25 cellular contexts compared by ENCODE assay signal in the genomic region with DNA sequence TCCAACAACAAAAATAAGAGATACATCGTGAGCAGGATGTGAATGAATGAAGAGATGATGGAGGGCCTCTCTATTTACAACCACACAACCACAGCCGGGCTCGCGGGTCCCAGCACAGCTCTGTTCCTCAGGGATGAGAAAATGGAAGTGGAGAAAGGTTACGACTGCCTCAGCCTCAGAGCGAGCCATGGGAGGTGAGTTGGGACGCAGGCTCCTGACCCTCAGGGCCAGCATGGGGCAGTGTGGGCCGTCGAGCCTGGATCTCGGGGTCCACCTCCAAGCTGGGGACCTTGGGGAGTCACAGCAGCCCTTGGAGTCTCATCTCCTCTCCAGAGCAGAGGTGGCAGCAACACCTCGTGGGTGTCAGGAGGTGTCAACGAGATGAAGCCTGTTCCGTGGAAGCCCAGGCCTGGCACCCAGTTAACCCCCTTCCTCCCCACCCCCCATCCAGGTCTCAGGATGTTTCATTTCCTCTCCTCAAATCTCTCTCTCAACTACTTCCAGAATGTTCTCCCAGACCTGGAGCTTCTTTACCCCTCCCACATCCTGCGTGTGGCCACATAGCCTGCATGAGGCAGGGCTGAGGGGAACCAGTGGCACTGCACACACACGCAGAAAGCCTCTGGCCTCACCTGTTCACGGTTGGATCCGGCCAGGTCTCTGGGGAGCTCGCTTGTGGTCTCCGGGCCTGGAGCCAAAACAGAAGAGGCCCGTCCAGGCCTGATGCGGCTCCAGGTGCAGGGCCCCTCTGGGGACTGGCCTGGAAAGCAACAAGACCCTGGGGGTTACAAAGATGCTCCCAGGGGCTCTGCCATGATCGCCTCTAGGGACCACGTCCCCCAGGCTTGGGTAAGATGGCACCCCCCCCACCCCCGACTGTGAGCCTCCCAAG. TPM values are rescaled to one million over a fixed set of nuclear protein-coding genes. Genes with fewer than 3 reads are reported as not detected.
A peak's percentile ranks its signal among the peaks of the same experiment; 100 is the strongest.
DNase-seq lines count a peak whose midpoint lies in the region; ATAC-seq, FAIRE-seq and TF ChIP-seq lines count a peak whose summit lies in the region.
"Had no signal": no experiment of that assay in that cellular context is flagged by ENCODE, and none has a peak within 500 bp of the region (broad histone marks: within the 10 kb centered on the region; RNA-seq: fewer than 3 reads in every experiment).

No MANE protein-coding gene starts in this region.

- H4K12ac ChIP-seq in trophoblast cell (ENCODE audit: low read depth, low read length) = no peak overlapping the region

- H3K23ac ChIP-seq in trophoblast cell (ENCODE audit: low read length) = no peak overlapping the region

- H2AK5ac ChIP-seq in trophoblast cell (ENCODE audit: low read length) = no peak overlapping the region

- H4K8ac ChIP-seq in trophoblast cell (ENCODE audit: low read depth, low read length) = no peak overlapping the region

- no peak overlapping the region for H2BK5ac ChIP-seq in trophoblast cell (ENCODE audit: low read depth, low read length, poor library complexity)

- no peak overlapping the region for H3K4ac ChIP-seq in trophoblast cell (ENCODE audit: low read depth, low read length)

- H3K27ac ChIP-seq in coronary artery (no peak overlapping the region), upper lobe of right lung (no peak overlapping the region), pancreas (no peak overlapping the region), trophoblast cell (ENCODE audit: low read depth, low read length) (no peak overlapping the region)
- H3K27ac ChIP-seq: cardiac muscle cell, foreskin keratinocyte, Peyer's patch, right atrium auricular region had no signal

- no peaks in the 10 kb centered on the region for H3K79me1 ChIP-seq in trophoblast cell (ENCODE audit: low read length)

- H3K9ac ChIP-seq in trophoblast cell (ENCODE audit: low read length) = no peak overlapping the region
- H3K9ac ChIP-seq: SK-N-SH had no signal

- no peaks in the 10 kb centered on the region for H3K79me2 ChIP-seq in trophoblast cell (ENCODE audit: control insufficient read depth, insufficient read depth, low read length, poor library complexity)

- H3K4me3 ChIP-seq in coronary artery (no peak overlapping the region), upper lobe of right lung (no peak overlapping the region), pancreas (no peak overlapping the region), trophoblast cell (ENCODE audit: low read depth, low read length) (no peak overlapping the region)
- H3K4me3 ChIP-seq: cardiac muscle cell, Peyer's patch, right atrium auricular region had no signal

- H3K18ac ChIP-seq in trophoblast cell (ENCODE audit: low read length) = no peak overlapping the region

- TF ChIP-seq CTCF in coronary artery (IDR thresholded peaks at IDR 0.05) (no peak), upper lobe of right lung (IDR thresholded peaks at IDR 0.05) (no peak), pancreas (IDR thresholded peaks at IDR 0.05) (no peak)

- H3K4me1 ChIP-seq in upper lobe of right lung = no peaks in the 10 kb centered on the region
- H3K4me1 ChIP-seq in pancreas = no peaks in the 10 kb centered on the region
- peaks cover 0 to 2% of the 10 kb centered on the region in 2 experiments for H3K4me1 ChIP-seq in trophoblast cell (ENCODE audit: control insufficient read depth in 1 of 2, insufficient read depth in 2 of 2, low read length in 2 of 2)
- H3K4me1 ChIP-seq: foreskin keratinocyte, Peyer's patch, right atrium auricular region had no signal

- no peak for ATAC-seq in left cardiac atrium
- no peak for ATAC-seq in upper lobe of right lung
- ATAC-seq in GM19351 (IDR thresholded peaks at IDR 0.05; ENCODE audit: unreplicated experiment) = no peak
- no peak for ATAC-seq in pancreas
- ATAC-seq: foreskin keratinocyte, WTC11 had no signal

- intact Hi-C loops in cardiac septum (cut with DNase I) (no loop called here), left cardiac atrium (cut with DNase I) (no loop called here), upper lobe of right lung (cut with DNase I) (no loop called here), pancreas (cut with DNase I) (loop anchor here in 1 of 3 donors (10.0 kb wide), 1 partner anchor 332 kb away; no protein-coding TSS in a partner anchor)

- no peaks in the 10 kb centered on the region for H3K36me3 ChIP-seq in upper lobe of right lung
- H3K36me3 ChIP-seq in pancreas = no peaks in the 10 kb centered on the region
- H3K36me3 ChIP-seq in trophoblast cell (ENCODE audit: control insufficient read depth in 1 of 2, insufficient read depth in 2 of 2, low read length in 2 of 2) = no peaks in the 10 kb centered on the region
- H3K36me3 ChIP-seq: cardiac muscle cell, Peyer's patch, right atrium auricular region had no signal

- 50 to 61% methylated on average over 24 of the region's 24 CpGs for WGBS in pancreas, 2 donors
- WGBS in trophoblast cell (ENCODE audit: extremely low coverage, insufficient coverage, insufficient read length) = no CpG with 5 or more reads among the region's 24 CpGs

- H2AFZ ChIP-seq in trophoblast cell (ENCODE audit: insufficient read depth, low read length, poor library complexity) = no peak overlapping the region

- no peak overlapping the region for H2BK12ac ChIP-seq in trophoblast cell (ENCODE audit: low read length)

- H3K14ac ChIP-seq in trophoblast cell (ENCODE audit: low read length) = no peak overlapping the region

- H4K91ac ChIP-seq in trophoblast cell (ENCODE audit: low read depth, low read length) = no peak overlapping the region

- no peak overlapping the region for H3K4me2 ChIP-seq in trophoblast cell (ENCODE audit: low read length)
- H3K4me2 ChIP-seq: SK-N-SH had no signal

- no peaks in the 10 kb centered on the region for H3K9me3 ChIP-seq in upper lobe of right lung
- no peaks in the 10 kb centered on the region for H3K9me3 ChIP-seq in pancreas
- H3K9me3 ChIP-seq in trophoblast cell (ENCODE audit: insufficient read depth, low read depth, low read length) = peaks cover 3% of the 10 kb centered on the region
- H3K9me3 ChIP-seq: Peyer's patch, right atrium auricular region, SK-N-SH had no signal

- no peaks in the 10 kb centered on the region for H3K27me3 ChIP-seq in upper lobe of right lung
- no peaks in the 10 kb centered on the region for H3K27me3 ChIP-seq in pancreas
- no peaks in the 10 kb centered on the region for H3K27me3 ChIP-seq in trophoblast cell (ENCODE audit: insufficient read depth, low read length)
- H3K27me3 ChIP-seq: cardiac muscle cell, foreskin keratinocyte, Peyer's patch, right atrium auricular region had no signal

- DNase-seq in cardiac septum (ENCODE audit: low spot score) = peak; percentile 68
- DNase-seq in left cardiac atrium = no peak
- DNase-seq in NCI-H1436 (lab: John Stamatoyannopoulos, UW) = peak; percentile 77
- peak; percentile 70 for DNase-seq in coronary artery (ENCODE audit: low spot score)
- peak; percentile 55 for DNase-seq in upper lobe of right lung
- DNase-seq in pancreas = no peak
- no peak for DNase-seq in trophoblast cell
- DNase-seq: activated CD4-positive, alpha-beta T cell treated with anti-CD3 and anti-CD28 coated beads, Interleukin-2, amount 50 U/mL, for 4 hours; activated naive CD4-positive, alpha-beta T cell treated with Interleukin-2 at 50 U/mL for 16 hours; C1 segment of cervical spinal cord; erythroblast; foreskin keratinocyte; hippocampal formation; mammary epithelial cell; Peyer's patch; SK-N-SH had no signal

- FAIRE-seq in pancreas (lab: Jason Lieb, UNC) = no peak
- FAIRE-seq: D721Med, islet of Langerhans had no signal

- no peak overlapping the region for H2BK120ac ChIP-seq in trophoblast cell (ENCODE audit: insufficient read depth, low read length, poor library complexity)

RNA-seq across cellular contexts. Expression of a gene that starts 25.8 kb away (rescaled TPM):
- total RNA-seq in cardiac septum (0.03 TPM), left cardiac atrium (under 1 TPM; 0.03 TPM), upper lobe of right lung (0.12 TPM), pancreas (under 1 TPM; under 0.01 to 0.09 (median 0.05) TPM)
- under 1 TPM; 0.08 to 0.23 TPM for polyA plus RNA-seq in pancreas
- polyA plus RNA-seq in trophoblast cell (2013) = not detected in 2 replicates
- total RNA-seq: A673, foreskin keratinocyte, G401, mammary epithelial cell, osteoblast, right atrium auricular region had no signal
- polyA plus RNA-seq: cardiac muscle cell, foreskin keratinocyte, mammary epithelial cell had no signal

Comparison
In these comparisons a context has a peak if more than half of its experiments do, and no peak if none do; other contexts are left out.
1. DNase-seq: peak in cardiac septum (single experiment), NCI-H1436 (single experiment), coronary artery (single experiment) and upper lobe of right lung (single experiment); none in left cardiac atrium (single experiment), pancreas (0 of 6) and trophoblast cell (0 of 2).